25 cellular contexts compared by ENCODE assay signal in the genomic region with DNA sequence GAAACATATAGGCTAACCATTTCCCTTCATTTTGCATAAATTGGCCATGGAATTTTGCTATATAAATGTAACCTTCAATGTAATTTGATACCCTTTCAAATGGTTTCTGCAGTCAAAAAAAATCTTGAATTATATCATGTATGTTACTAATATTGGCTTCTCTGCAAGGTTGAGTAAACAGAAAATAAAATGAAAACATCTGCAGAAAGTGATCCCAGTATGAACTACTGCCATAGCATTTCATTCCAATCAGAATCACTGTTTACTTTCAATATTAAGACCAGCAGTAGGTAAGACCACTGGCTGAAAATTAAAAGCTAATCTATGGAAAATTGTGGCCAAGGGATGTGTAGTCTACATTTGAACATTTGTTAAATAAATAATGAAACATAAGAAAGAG.
"Had no signal": no experiment of that assay in that cellular context is flagged by ENCODE, and none has a peak within 500 bp of the region (broad histone marks: within the 10 kb centered on the region; RNA-seq: fewer than 3 reads in every experiment).

No MANE protein-coding gene starts in this region.

- FAIRE-seq: RCC 7860, TTC549 had no signal

- H3K36me3 ChIP-seq: adrenal gland, SJSA1 had no signal

- H3K27me3 ChIP-seq: adrenal gland, SJSA1 had no signal

- H3K27ac ChIP-seq: adrenal gland, SJSA1 had no signal

- DNase-seq: activated B cell treated with CpG ODN at 0.5 μM for 24 hours; activated CD4-positive, alpha-beta memory T cell treated with anti-CD3 and anti-CD28 coated beads for 36 hours; activated CD4-positive, alpha-beta T cell treated with anti-CD3 and anti-CD28 coated beads for 1 hour; activated CD4-positive, alpha-beta T cell treated with anti-CD3 and anti-CD28 coated beads, Interleukin-2, amount 10 ng/mL, durations not matched to agents 24 days and 14 days; activated CD8-positive, alpha-beta memory T cell treated with anti-CD3 and anti-CD28 coated beads for 24 hours; activated gamma-delta T cell; activated naive CD4-positive, alpha-beta T cell treated with anti-CD3 and anti-CD28 coated beads, Interleukin-2, amount 10 ng/mL, durations not matched to agents 7 days and 5 days; activated naive CD8-positive, alpha-beta T cell treated with anti-CD3 and anti-CD28 coated beads for 36 hours; activated T-cell treated with anti-CD3 and anti-CD28 coated beads, Interleukin-2, amount 50 U/mL, for 48 hours; adrenal gland; anterior cingulate cortex; caudate nucleus; KG1; NCI-H1048; NCI-H1694 treated with DMSO at 0.1 percent for 48 hours; NCI-H2029 treated with DMSO at 0.1 percent for 48 hours; NCI-H510A treated with DMSO at 0.1 percent for 48 hours; PC-3; SHP77; T-helper 17 cell; T1000 had no signal

- H3K4me1 ChIP-seq: SJSA1 had no signal

- H3K9me3 ChIP-seq: SJSA1 had no signal

- ATAC-seq: activated T-helper 17 cell treated with anti-CD3 and anti-CD28 coated beads, Interleukin-2, amount 50 U/mL, for 72 hours; PC-3; T-helper 17 cell had no signal

- H3K4me3 ChIP-seq: adrenal gland, SJSA1 had no signal
